Comparison of ENCODE assay signal across 15 cellular contexts in genomic region chr17:48605409-48605864, GRCh38. TPM values are rescaled to one million over a fixed set of nuclear protein-coding genes. Genes with fewer than 3 reads are reported as not detected.
DNase-seq lines count a peak whose midpoint lies in the region; FAIRE-seq and TF ChIP-seq lines count a peak whose summit lies in the region.
"Had no signal": no experiment of that assay in that cellular context is flagged by ENCODE, and none has a peak within 500 bp of the region (broad histone marks: within the 10 kb centered on the region; RNA-seq: fewer than 3 reads in every experiment).

No MANE protein-coding gene starts in this region.

- H3K36me3 ChIP-seq in adrenal gland (replicated peaks in 1 of 2) (no peaks in the 10 kb centered on the region), mesodermal cell (ENCODE audit: control insufficient read depth, insufficient read depth, low read length) (no peaks in the 10 kb centered on the region), transverse colon (no peaks in the 10 kb centered on the region), vagina (no peaks in the 10 kb centered on the region)
- no peaks in the 10 kb centered on the region for H3K36me3 ChIP-seq in effector memory CD4-positive, alpha-beta T cell (ENCODE audit: control insufficient read depth, insufficient read depth, low read length)

- H3K4me1 ChIP-seq in adrenal gland (replicated peaks in 1 of 2) = peaks cover 3 to 24% of the 10 kb centered on the region in 2 donors
- H3K4me1 ChIP-seq in mesodermal cell (ENCODE audit: control insufficient read depth, insufficient read depth, low read length, poor library complexity, severe bottlenecking) = peaks cover 15% of the 10 kb centered on the region
- peaks cover 0 to 46% (median 38%) of the 10 kb centered on the region in 4 donors for H3K4me1 ChIP-seq in transverse colon
- peaks cover 18% of the 10 kb centered on the region for H3K4me1 ChIP-seq in vagina
- H3K4me1 ChIP-seq in effector memory CD4-positive, alpha-beta T cell (ENCODE audit: control insufficient read depth, insufficient read depth, low read length, poor library complexity, severe bottlenecking) = peaks cover 16% of the 10 kb centered on the region

- 52 to 88% (median 64%) methylated on average over 8 to 9 of the region's 9 CpGs for WGBS in adrenal gland, 4 donors
- 0 to 3% methylated on average over 6 to 7 of the region's 9 CpGs for WGBS in mesodermal cell (ENCODE audit: insufficient coverage in 2 of 2), 2 experiments
- 50 to 63% methylated on average over 1 to 9 of the region's 9 CpGs for WGBS in transverse colon (ENCODE audit: low coverage in 1 of 2), 2 donors

- DNase-seq in HTR-8/SVneo (ENCODE audit: insufficient read length, low spot score) (no peak), adrenal gland (no peak), transverse colon (no peak), vagina (ENCODE audit: extremely low spot score in 2 of 2) (no peak), SIG-M5 treated with dmso at 0.1 percent for 504 hours (lab: John Stamatoyannopoulos, UW; ENCODE audit: unreplicated experiment) (no peak)
- DNase-seq in effector memory CD4-positive, alpha-beta T cell = no peak
- DNase-seq: activated CD8-positive, alpha-beta memory T cell treated with anti-CD3 and anti-CD28 coated beads, Interleukin-2, amount 10 ng/mL, durations not matched to agents 7 days and 5 days; activated gamma-delta T cell; CD4-positive, CD25-positive, alpha-beta regulatory T cell; dorsolateral prefrontal cortex; MM.1S; NCI-H2029 treated with DMSO at 0.1 percent for 48 hours; NCI-H524 treated with DMSO at 0.1 percent for 48 hours had no signal

- in situ Hi-C loops in transverse colon (cut with MboI; ENCODE audit: low pct_ligation_motif_present in 1 of 4, low pct_unique_long_range_greater_than_20kb in 1 of 4, low sequenced_read_pairs in 3 of 4) = no loop called here

- no peak for TF ChIP-seq POLR2A in adrenal gland (IDR thresholded peaks at IDR 0.05)
- TF ChIP-seq POLR2A in transverse colon (IDR thresholded peaks at IDR 0.05) = no peak
- TF ChIP-seq POLR2A in vagina (IDR thresholded peaks at IDR 0.05) = no peak

- TF ChIP-seq EP300 in transverse colon (IDR thresholded peaks at IDR 0.05; ENCODE audit: low read depth) = no peak

- TF ChIP-seq CTCF in adrenal gland (IDR thresholded peaks at IDR 0.05) = no peak
- no peak for TF ChIP-seq CTCF in transverse colon (IDR thresholded peaks at IDR 0.05)
- TF ChIP-seq CTCF in vagina (IDR thresholded peaks at IDR 0.05) = no peak

- no peaks in the 10 kb centered on the region for H3K9me3 ChIP-seq in adrenal gland (replicated peaks in 1 of 3)
- no peaks in the 10 kb centered on the region for H3K9me3 ChIP-seq in mesodermal cell (ENCODE audit: control insufficient read depth, low read length)
- no peaks in the 10 kb centered on the region for H3K9me3 ChIP-seq in transverse colon
- no peaks in the 10 kb centered on the region for H3K9me3 ChIP-seq in vagina
- no peaks in the 10 kb centered on the region for H3K9me3 ChIP-seq in effector memory CD4-positive, alpha-beta T cell (ENCODE audit: control insufficient read depth, low read length)

- peak; percentile 59 for FAIRE-seq in HTR-8/SVneo (lab: Jason Lieb, UNC)

- H3K4me3 ChIP-seq in adrenal gland = peak overlapping the region in 1 of 4 donors; percentile 70
- no peak overlapping the region for H3K4me3 ChIP-seq in mesodermal cell (ENCODE audit: extremely low read depth, insufficient read depth, low read length, poor library complexity, severe bottlenecking)
- peak overlapping the region in 1 of 4 donors; percentile 66 for H3K4me3 ChIP-seq in transverse colon
- H3K4me3 ChIP-seq in vagina = peak overlapping the region in 1 of 2 donors; percentile 39
- H3K4me3 ChIP-seq in effector memory CD4-positive, alpha-beta T cell (ENCODE audit: insufficient read depth, low read depth, low read length, poor library complexity, severe bottlenecking) = no peak overlapping the region
- H3K4me3 ChIP-seq: dorsolateral prefrontal cortex had no signal

- H3K27me3 ChIP-seq in adrenal gland (no peaks in the 10 kb centered on the region), transverse colon (peaks cover 17% of the 10 kb centered on the region), vagina (no peaks in the 10 kb centered on the region)
- H3K27me3 ChIP-seq in effector memory CD4-positive, alpha-beta T cell (replicated peaks; ENCODE audit: control insufficient read depth, insufficient read depth, low read length, poor library complexity, severe bottlenecking) = peaks cover 68% of the 10 kb centered on the region

- intact Hi-C loops in adrenal gland (cut with DNase I) = no loop called here
- intact Hi-C loops in transverse colon (cut with DNase I; ENCODE audit: low total_unique reads) = no loop called here
- intact Hi-C loops in vagina (cut with DNase I) = no loop called here

- H3K27ac ChIP-seq in adrenal gland = peak overlapping the region in 3 of 5 donors; percentile 38 to 87 (median 70)
- peak overlapping the region; percentile 73 for H3K27ac ChIP-seq in mesodermal cell (ENCODE audit: low read depth, low read length, severe bottlenecking)
- H3K27ac ChIP-seq in transverse colon = peak overlapping the region; percentile 86 to 95 (median 90)
- H3K27ac ChIP-seq in vagina = no peak overlapping the region
- H3K27ac ChIP-seq in effector memory CD4-positive, alpha-beta T cell (ENCODE audit: insufficient read depth, low read length, poor library complexity, severe bottlenecking) = no peak overlapping the region
- H3K27ac ChIP-seq: dorsolateral prefrontal cortex had no signal

RNA-seq across cellular contexts. Expression of gene HOXB6, which starts 0.7 kb away (rescaled TPM):
- total RNA-seq in adrenal gland (10 to 100 TPM in 6 of 8 donors, 1 to 10 TPM in 2; 6.3 to 20.3 (median 12.4) TPM), transverse colon (10 to 100 TPM; 42.7 to 78.4 (median 62.5) TPM), vagina (1.2 TPM)
- polyA plus RNA-seq in adrenal gland = 10 to 100 TPM; 10.9 to 23.1 (median 11.9) TPM
- polyA plus RNA-seq in mesodermal cell (2013, experiment 1 of 2) = 38.9 TPM
- 49.8 TPM for polyA plus RNA-seq in mesodermal cell (2013, experiment 2 of 2)
- total RNA-seq: CD4-positive, CD25-positive, alpha-beta regulatory T cell; skeletal muscle tissue had no signal
- polyA plus RNA-seq: CD4-positive, CD25-positive, alpha-beta regulatory T cell had no signal

RNA-seq across cellular contexts. Expression of gene HOXB7, which starts 5.4 kb away (rescaled TPM):
- total RNA-seq in adrenal gland (10 to 100 TPM in 5 of 8 donors, 1 to 10 TPM in 3; 8.1 to 16.7 (median 11.7) TPM), transverse colon (10 to 100 TPM in 3 of 4 donors, not detected in 1; 11.2 to 20.9 (median 16.7) TPM), vagina (3.2 TPM)
- 10 to 100 TPM; 20.3 to 27.0 (median 24.4) TPM for polyA plus RNA-seq in adrenal gland
- 10.4 TPM for polyA plus RNA-seq in mesodermal cell (2013, experiment 1 of 2)
- polyA plus RNA-seq in mesodermal cell (2013, experiment 2 of 2) = 19.8 TPM

RNA-seq across cellular contexts. Expression of gene HOXB8, which starts 9.7 kb away (rescaled TPM):
- total RNA-seq in adrenal gland (10 to 100 TPM in 1 of 8 donors, 1 to 10 TPM in 7; 3.4 to 12.2 (median 6.6) TPM), transverse colon (10 to 100 TPM in 2 of 4 donors, 1 to 10 TPM in 2; 1.8 to 21.3 (median 8.9) TPM), vagina (not detected)
- 10 to 100 TPM in 1 of 3 donors, 1 to 10 TPM in 2; 4.2 to 13.3 (median 5.6) TPM for polyA plus RNA-seq in adrenal gland
- polyA plus RNA-seq in mesodermal cell (2013, experiment 1 of 2) = 30.0 TPM
- polyA plus RNA-seq in mesodermal cell (2013, experiment 2 of 2) = 41.5 TPM
- total RNA-seq: CD4-positive, CD25-positive, alpha-beta regulatory T cell; dorsolateral prefrontal cortex; skeletal muscle tissue had no signal
- polyA plus RNA-seq: CD4-positive, CD25-positive, alpha-beta regulatory T cell had no signal

RNA-seq across cellular contexts. Expression of gene HOXB5, which starts 11.9 kb away (rescaled TPM):
- total RNA-seq in adrenal gland = 1 to 10 TPM in 6 of 8 donors, under 1 TPM in 2; 0.12 to 4.8 (median 2.7) TPM
- 10 to 100 TPM in 1 of 3 donors, 1 to 10 TPM in 2; 4.2 to 10.5 (median 5.6) TPM for polyA plus RNA-seq in adrenal gland
- polyA plus RNA-seq in mesodermal cell (2013, experiment 1 of 2) = 13.7 TPM
- 15.0 TPM for polyA plus RNA-seq in mesodermal cell (2013, experiment 2 of 2)
- 10 to 100 TPM; 10.5 to 35.4 (median 18.7) TPM for total RNA-seq in transverse colon
- total RNA-seq in vagina = 0.74 TPM
- total RNA-seq: CD4-positive, CD25-positive, alpha-beta regulatory T cell; skeletal muscle tissue had no signal
- polyA plus RNA-seq: CD4-positive, CD25-positive, alpha-beta regulatory T cell had no signal

RNA-seq across cellular contexts. Expression of gene HOXB3, which starts 15.4 kb away (rescaled TPM):
- 10 to 100 TPM in 4 of 8 donors, 1 to 10 TPM in 4; 2.3 to 18.8 (median 8.8) TPM for total RNA-seq in adrenal gland
- polyA plus RNA-seq in adrenal gland = 10 to 100 TPM in 2 of 3 donors, 1 to 10 TPM in 1; 3.3 to 28.8 (median 11.4) TPM
- 28.7 TPM for polyA plus RNA-seq in mesodermal cell (2013, experiment 1 of 2)
- 27.8 TPM for polyA plus RNA-seq in mesodermal cell (2013, experiment 2 of 2)
- total RNA-seq in transverse colon = 10 to 100 TPM; 25.7 to 57.1 (median 34.9) TPM
- total RNA-seq in vagina = 17.7 TPM

Comparison
In these comparisons a context has a peak if more than half of its experiments do, and no peak if none do; other contexts are left out.
1. H3K27ac ChIP-seq: peak in adrenal gland (3 of 5), mesodermal cell (single experiment) and transverse colon (4 of 4); none in vagina (single experiment) and effector memory CD4-positive, alpha-beta T cell (single experiment).